ENCODE assay signal across 8 cellular contexts in the genomic region with DNA sequence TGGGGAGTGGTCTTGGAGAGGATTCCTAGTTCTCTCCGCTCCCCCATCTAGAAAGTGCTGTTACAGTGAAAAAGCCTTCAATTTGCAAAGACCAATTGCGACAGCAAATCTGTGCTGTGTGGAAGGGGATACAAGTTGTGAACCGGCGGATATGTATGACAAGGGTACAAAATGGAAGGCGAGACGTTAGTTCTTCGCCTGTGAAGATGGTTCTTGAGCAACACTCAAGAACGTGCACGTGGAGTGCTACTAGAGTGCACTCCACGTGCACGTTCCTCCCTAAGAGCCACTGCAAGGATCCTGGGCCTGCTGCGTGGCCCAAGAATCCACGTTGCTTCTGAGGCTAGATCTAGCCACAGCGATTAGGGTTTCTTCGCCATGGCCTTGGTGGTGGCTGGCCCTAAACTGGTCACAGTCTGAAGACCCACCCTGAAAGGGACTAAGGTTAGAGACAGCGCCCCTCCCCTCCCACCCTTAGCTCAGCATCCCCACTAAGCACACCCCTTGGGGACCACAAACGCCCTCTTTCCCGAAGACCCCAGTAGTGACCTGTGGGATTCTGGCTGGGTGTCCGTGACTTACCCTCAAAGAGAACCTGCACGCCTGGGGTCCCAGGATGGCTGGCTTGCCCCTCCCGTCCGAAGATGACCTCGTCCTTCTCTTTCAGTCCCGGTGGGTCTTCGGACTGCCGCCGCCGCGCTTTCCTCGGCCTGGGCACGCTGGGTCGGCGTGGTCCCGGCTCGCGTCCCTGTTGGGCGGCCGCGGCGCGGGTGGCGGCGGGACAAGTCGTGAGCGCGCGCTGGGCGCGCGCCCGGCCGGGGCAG. TPM values are rescaled to one million over a fixed set of nuclear protein-coding genes. Genes with fewer than 3 reads are reported as not detected.
A peak's percentile ranks its signal among the peaks of the same experiment; 100 is the strongest.
DNase-seq lines count a peak whose midpoint lies in the region; ATAC-seq, FAIRE-seq and TF ChIP-seq lines count a peak whose summit lies in the region.

No MANE protein-coding gene starts in this region.

- H3K9me3 ChIP-seq in kidney (ENCODE audit: control insufficient read depth in 1 of 2, low read length in 2 of 2), result no peaks in the 10 kb centered on the region

- intact Hi-C loops in kidney (cut with DNase I), result no loop called here

- peak overlapping the region; percentile 76 for H3K27ac Mint-ChIP-seq in activated naive CD4-positive, alpha-beta T cell treated with anti-CD3 and anti-CD28 coated beads, Interleukin-2, amount 50 U/mL, for 24 hours
- H3K27ac Mint-ChIP-seq in activated T-cell treated with anti-CD3 and anti-CD28 coated beads, Interleukin-2, amount 50 U/mL, for 24 hours, result peak overlapping the region; percentile 88
- H3K27ac Mint-ChIP-seq in stimulated activated naive B cell treated with anti-CD40 and anti-IgM and Interleukin-4, amounts not matched to agents 10 μg/mL and 1 μg/mL and 100 μg/mL, for 72 hours, result no peak overlapping the region

- no peak overlapping the region for H3K27ac ChIP-seq in kidney (ENCODE audit: low read depth in 2 of 2, low read length in 2 of 2)

- peaks cover 64% of the 10 kb centered on the region for H3K4me1 Mint-ChIP-seq in activated naive CD4-positive, alpha-beta T cell treated with anti-CD3 and anti-CD28 coated beads, Interleukin-2, amount 50 U/mL, for 24 hours
- H3K4me1 Mint-ChIP-seq in activated T-cell treated with anti-CD3 and anti-CD28 coated beads, Interleukin-2, amount 50 U/mL, for 24 hours (ENCODE audit: low read depth), result peaks cover 56% of the 10 kb centered on the region
- peaks cover 7 to 18% of the 10 kb centered on the region in 2 donors for H3K4me1 Mint-ChIP-seq in stimulated activated naive B cell treated with anti-CD40 and anti-IgM and Interleukin-4, amounts not matched to agents 10 μg/mL and 1 μg/mL and 100 μg/mL, for 72 hours

- H3K4me1 ChIP-seq in kidney (ENCODE audit: control insufficient read depth in 1 of 2, insufficient read depth in 1 of 2, low read depth in 1 of 2, low read length in 2 of 2), result no peaks in the 10 kb centered on the region

- no peaks in the 10 kb centered on the region for H3K36me3 Mint-ChIP-seq in activated naive CD4-positive, alpha-beta T cell treated with anti-CD3 and anti-CD28 coated beads, Interleukin-2, amount 50 U/mL, for 24 hours
- peaks cover 70% of the 10 kb centered on the region for H3K36me3 Mint-ChIP-seq in activated T-cell treated with anti-CD3 and anti-CD28 coated beads, Interleukin-2, amount 50 U/mL, for 24 hours (ENCODE audit: low read depth)
- no peaks in the 10 kb centered on the region for H3K36me3 Mint-ChIP-seq in stimulated activated naive B cell treated with anti-CD40 and anti-IgM and Interleukin-4, amounts not matched to agents 10 μg/mL and 1 μg/mL and 100 μg/mL, for 72 hours

- peak overlapping the region; percentile 91 for H3K4me3 Mint-ChIP-seq in activated naive CD4-positive, alpha-beta T cell treated with anti-CD3 and anti-CD28 coated beads, Interleukin-2, amount 50 U/mL, for 24 hours
- H3K4me3 Mint-ChIP-seq in activated T-cell treated with anti-CD3 and anti-CD28 coated beads, Interleukin-2, amount 50 U/mL, for 24 hours, result peak overlapping the region; percentile 97
- H3K4me3 Mint-ChIP-seq in stimulated activated naive B cell treated with anti-CD40 and anti-IgM and Interleukin-4, amounts not matched to agents 10 μg/mL and 1 μg/mL and 100 μg/mL, for 72 hours, result peak overlapping the region; percentile 85 to 94

- FAIRE-seq in kidney (lab: Jason Lieb, UNC), result no peak

- no peaks in the 10 kb centered on the region for H3K36me3 ChIP-seq in kidney (ENCODE audit: control insufficient read depth in 1 of 2, insufficient read depth in 2 of 2, low read length in 2 of 2)

- TF ChIP-seq CTCF in kidney (IDR thresholded peaks at IDR 0.05; ENCODE audit: borderline replicate concordance, extremely low read depth, insufficient read depth), result no peak

- no peak overlapping the region for H3K9ac ChIP-seq in kidney (ENCODE audit: low read length in 2 of 2)

- H3K4me3 ChIP-seq in kidney (ENCODE audit: low read length in 2 of 2), result peak overlapping the region; percentile 47 to 72

- no peaks in the 10 kb centered on the region for H3K27me3 Mint-ChIP-seq in activated naive CD4-positive, alpha-beta T cell treated with anti-CD3 and anti-CD28 coated beads, Interleukin-2, amount 50 U/mL, for 24 hours
- H3K27me3 Mint-ChIP-seq in activated T-cell treated with anti-CD3 and anti-CD28 coated beads, Interleukin-2, amount 50 U/mL, for 24 hours, result no peaks in the 10 kb centered on the region
- peaks cover 7 to 12% of the 10 kb centered on the region in 2 donors for H3K27me3 Mint-ChIP-seq in stimulated activated naive B cell treated with anti-CD40 and anti-IgM and Interleukin-4, amounts not matched to agents 10 μg/mL and 1 μg/mL and 100 μg/mL, for 72 hours

- no peak for DNase-seq in activated naive CD4-positive, alpha-beta T cell treated with Interleukin-2 at 50 U/mL for 16 hours
- no peak for DNase-seq in activated T-cell treated with anti-CD3 and anti-CD28 coated beads, Interleukin-2, amount 50 U/mL, for 24 hours
- DNase-seq in kidney (no peak), NCI-H446 (lab: John Stamatoyannopoulos, UW) (no peak)
- no peak for DNase-seq in stimulated activated naive B cell treated with anti-CD40 and anti-IgM and Interleukin-4, amounts not matched to agents 10 μg/mL and 1 μg/mL and 100 μg/mL, for 72 hours

- ATAC-seq in stimulated activated naive B cell treated with anti-CD40 and anti-IgM and Interleukin-4, amounts not matched to agents 10 μg/mL and 1 μg/mL and 100 μg/mL, for 72 hours (replicated peaks), result no peak
- no peak for ATAC-seq in GM21381 (IDR thresholded peaks at IDR 0.05; ENCODE audit: unreplicated experiment)
- ATAC-seq in GM21723 (IDR thresholded peaks at IDR 0.05; ENCODE audit: unreplicated experiment), result no peak

- no peaks in the 10 kb centered on the region for H3K9me3 Mint-ChIP-seq in activated naive CD4-positive, alpha-beta T cell treated with anti-CD3 and anti-CD28 coated beads, Interleukin-2, amount 50 U/mL, for 24 hours
- no peaks in the 10 kb centered on the region for H3K9me3 Mint-ChIP-seq in activated T-cell treated with anti-CD3 and anti-CD28 coated beads, Interleukin-2, amount 50 U/mL, for 24 hours
- H3K9me3 Mint-ChIP-seq in stimulated activated naive B cell treated with anti-CD40 and anti-IgM and Interleukin-4, amounts not matched to agents 10 μg/mL and 1 μg/mL and 100 μg/mL, for 72 hours, result no peaks in the 10 kb centered on the region

RNA-seq across cellular contexts. Expression of gene PDE3B, which starts 0.5 kb away (rescaled TPM):
- 7.4 TPM for total RNA-seq in kidney
- 0.99 TPM for polyA plus RNA-seq in kidney (ENCODE audit: insufficient read depth, low read depth, low replicate concordance)
